In genomic region chr1:231139659-231140650, GRCh38 we compare ENCODE assay signal across 12 cellular contexts. TPM values are rescaled to one million over a fixed set of nuclear protein-coding genes. Genes with fewer than 3 reads are reported as not detected.
DNase-seq lines count a peak whose midpoint lies in the region; ATAC-seq and TF ChIP-seq lines count a peak whose summit lies in the region.
"Had no signal": no experiment of that assay in that cellular context is flagged by ENCODE, and none has a peak within 500 bp of the region (broad histone marks: within the 10 kb centered on the region; RNA-seq: fewer than 3 reads in every experiment).

No MANE protein-coding gene starts in this region.

- no peaks in the 10 kb centered on the region for H3K36me3 ChIP-seq in cardiac muscle cell
- H3K36me3 ChIP-seq in upper lobe of right lung: no peaks in the 10 kb centered on the region

- CTCF ChIA-PET in activated CD4-positive, alpha-beta T cell treated with anti-CD3 and anti-CD28 coated beads, Interleukin-2, amount 10 ng/mL, durations not matched to agents 7 days and 5 days (lab: Charles Lee): no interaction called here

- POLR2A ChIA-PET in activated CD4-positive, alpha-beta T cell treated with anti-CD3 and anti-CD28 coated beads, Interleukin-2, amount 10 ng/mL, durations not matched to agents 7 days and 5 days (lab: Charles Lee): no interaction called here

- no peaks in the 10 kb centered on the region for H3K9me3 Mint-ChIP-seq in activated CD4-positive, alpha-beta T cell treated with anti-CD3 and anti-CD28 coated beads, Interleukin-2, amount 10 ng/mL, durations not matched to agents 7 days and 5 days
- H3K9me3 Mint-ChIP-seq in natural killer cell treated with Interleukin-12 subunit alpha and Interleukin-12 subunit beta and Interleukin-15 and Interleukin-18, amount 100 ng/mL, for 72 hours: no peaks in the 10 kb centered on the region

- peaks cover 3% of the 10 kb centered on the region for H3K27me3 ChIP-seq in cardiac muscle cell
- H3K27me3 ChIP-seq in upper lobe of right lung: no peaks in the 10 kb centered on the region

- H3K27ac ChIP-seq in cardiac muscle cell: no peak overlapping the region
- H3K27ac ChIP-seq in upper lobe of right lung: no peak overlapping the region

- no peaks in the 10 kb centered on the region for H3K36me3 Mint-ChIP-seq in activated CD4-positive, alpha-beta T cell treated with anti-CD3 and anti-CD28 coated beads, Interleukin-2, amount 10 ng/mL, durations not matched to agents 7 days and 5 days (ENCODE audit: low read depth)
- H3K36me3 Mint-ChIP-seq in natural killer cell treated with Interleukin-12 subunit alpha and Interleukin-12 subunit beta and Interleukin-15 and Interleukin-18, amount 100 ng/mL, for 72 hours: no peaks in the 10 kb centered on the region
- H3K36me3 Mint-ChIP-seq: activated CD8-positive, alpha-beta memory T cell treated with anti-CD3 and anti-CD28 coated beads, Interleukin-2, amount 10 ng/mL, durations not matched to agents 7 days and 5 days had no signal

- no peaks in the 10 kb centered on the region for H3K9me3 ChIP-seq in cardiac muscle cell (ENCODE audit: low read depth)
- no peaks in the 10 kb centered on the region for H3K9me3 ChIP-seq in upper lobe of right lung

- peak; percentile 81 for ATAC-seq in upper lobe of right lung
- no peak for ATAC-seq in natural killer cell treated with Interleukin-12 subunit alpha and Interleukin-12 subunit beta and Interleukin-15 and Interleukin-18, amount 100 ng/mL, for 72 hours
- ATAC-seq: activated CD8-positive, alpha-beta memory T cell treated with anti-CD3 and anti-CD28 coated beads, Interleukin-2, amount 10 ng/mL, durations not matched to agents 7 days and 5 days had no signal

- H3K4me3 Mint-ChIP-seq in activated CD4-positive, alpha-beta T cell treated with anti-CD3 and anti-CD28 coated beads, Interleukin-2, amount 10 ng/mL, durations not matched to agents 7 days and 5 days: no peak overlapping the region
- no peak overlapping the region for H3K4me3 Mint-ChIP-seq in natural killer cell treated with Interleukin-12 subunit alpha and Interleukin-12 subunit beta and Interleukin-15 and Interleukin-18, amount 100 ng/mL, for 72 hours
- H3K4me3 Mint-ChIP-seq: activated CD8-positive, alpha-beta memory T cell treated with anti-CD3 and anti-CD28 coated beads, Interleukin-2, amount 10 ng/mL, durations not matched to agents 7 days and 5 days; nephron had no signal

- H3K4me1 Mint-ChIP-seq in activated CD4-positive, alpha-beta T cell treated with anti-CD3 and anti-CD28 coated beads, Interleukin-2, amount 10 ng/mL, durations not matched to agents 7 days and 5 days: peaks cover 5% of the 10 kb centered on the region
- no peaks in the 10 kb centered on the region for H3K4me1 Mint-ChIP-seq in natural killer cell treated with Interleukin-12 subunit alpha and Interleukin-12 subunit beta and Interleukin-15 and Interleukin-18, amount 100 ng/mL, for 72 hours (ENCODE audit: low read depth in 2 of 2)
- H3K4me1 Mint-ChIP-seq: nephron had no signal

- H3K4me3 ChIP-seq in cardiac muscle cell: no peak overlapping the region
- H3K4me3 ChIP-seq in upper lobe of right lung: no peak overlapping the region

- peak in 1 of 2 donors; percentile 99 for DNase-seq in cardiac muscle cell (ENCODE audit: low read depth in 1 of 2, low spot score in 1 of 2)
- DNase-seq in cardiac septum (ENCODE audit: low spot score): no peak
- peak; percentile 97 for DNase-seq in amniotic epithelial cell (ENCODE audit: low read depth)
- peak; percentile 65 for DNase-seq in hepatic stellate cell (ENCODE audit: low spot score)
- DNase-seq in upper lobe of right lung: no peak
- DNase-seq in GM03348 (ENCODE audit: low spot score): no peak
- DNase-seq in activated CD4-positive, alpha-beta T cell treated with anti-CD3 and anti-CD28 coated beads, Interleukin-2, amount 10 ng/mL, durations not matched to agents 7 days and 5 days: no peak
- DNase-seq in natural killer cell treated with Interleukin-12 subunit alpha and Interleukin-12 subunit beta and Interleukin-15 and Interleukin-18, amount 100 ng/mL, for 72 hours (ENCODE audit: low spot score): no peak
- DNase-seq: activated CD8-positive, alpha-beta memory T cell treated with anti-CD3 and anti-CD28 coated beads, Interleukin-2, amount 10 ng/mL, durations not matched to agents 7 days and 5 days; NCI-H345 had no signal

- no peak overlapping the region for H3K27ac Mint-ChIP-seq in activated CD4-positive, alpha-beta T cell treated with anti-CD3 and anti-CD28 coated beads, Interleukin-2, amount 10 ng/mL, durations not matched to agents 7 days and 5 days
- H3K27ac Mint-ChIP-seq in natural killer cell treated with Interleukin-12 subunit alpha and Interleukin-12 subunit beta and Interleukin-15 and Interleukin-18, amount 100 ng/mL, for 72 hours: no peak overlapping the region
- H3K27ac Mint-ChIP-seq: activated CD8-positive, alpha-beta memory T cell treated with anti-CD3 and anti-CD28 coated beads, Interleukin-2, amount 10 ng/mL, durations not matched to agents 7 days and 5 days; nephron had no signal

- TF ChIP-seq CTCF in cardiac muscle cell (IDR thresholded peaks at IDR 0.05; ENCODE audit: low read depth, low read length) (peak; percentile 20), upper lobe of right lung (IDR thresholded peaks at IDR 0.05) (no peak)

- intact Hi-C loops in cardiac septum (cut with DNase I): no loop called here
- intact Hi-C loops in upper lobe of right lung (cut with DNase I): no loop called here

- H3K4me1 ChIP-seq in cardiac muscle cell (ENCODE audit: low read depth) (no peaks in the 10 kb centered on the region), upper lobe of right lung (peaks cover 14% of the 10 kb centered on the region)

- peaks cover 27% of the 10 kb centered on the region for H3K27me3 Mint-ChIP-seq in activated CD4-positive, alpha-beta T cell treated with anti-CD3 and anti-CD28 coated beads, Interleukin-2, amount 10 ng/mL, durations not matched to agents 7 days and 5 days
- H3K27me3 Mint-ChIP-seq in natural killer cell treated with Interleukin-12 subunit alpha and Interleukin-12 subunit beta and Interleukin-15 and Interleukin-18, amount 100 ng/mL, for 72 hours: peaks cover 31 to 42% of the 10 kb centered on the region in 2 donors

RNA-seq across cellular contexts. Expression of gene TRIM67, which starts 21.9 kb away (rescaled TPM):
- total RNA-seq in cardiac muscle cell (0.06 TPM in 1 of 2 replicates, not detected in the other), cardiac septum (0.24 TPM), upper lobe of right lung (not detected)
- polyA plus RNA-seq in cardiac muscle cell: not detected in 2 replicates
- not detected for total RNA-seq in activated CD4-positive, alpha-beta T cell treated with anti-CD3 and anti-CD28 coated beads, Interleukin-2, amount 10 ng/mL, durations not matched to agents 7 days and 5 days
- total RNA-seq in natural killer cell treated with Interleukin-12 subunit alpha and Interleukin-12 subunit beta and Interleukin-15 and Interleukin-18, amount 100 ng/mL, for 72 hours: not detected
- total RNA-seq: activated CD8-positive, alpha-beta memory T cell treated with anti-CD3 and anti-CD28 coated beads, Interleukin-2, amount 10 ng/mL, durations not matched to agents 7 days and 5 days; ureter had no signal

Comparison
In these comparisons a context has a peak if more than half of its experiments do, and no peak if none do; other contexts are left out.
1. DNase-seq: peak in amniotic epithelial cell (single experiment) and hepatic stellate cell (single experiment); none in cardiac septum (single experiment), upper lobe of right lung (single experiment), GM03348 (single experiment), activated CD4-positive, alpha-beta T cell treated with anti-CD3 and anti-CD28 coated beads, Interleukin-2, amount 10 ng/mL, durations not matched to agents 7 days and 5 days (single experiment) and natural killer cell treated with Interleukin-12 subunit alpha and Interleukin-12 subunit beta and Interleukin-15 and Interleukin-18, amount 100 ng/mL, for 72 hours (single experiment).